ENCODE assay signal across 22 cellular contexts in genomic region chr18:44876749-44877148, GRCh38.
DNase-seq lines count a peak whose midpoint lies in the region; ATAC-seq, FAIRE-seq and TF ChIP-seq lines count a peak whose summit lies in the region.
"Had no signal": no experiment of that assay in that cellular context is flagged by ENCODE, and none has a peak within 500 bp of the region (broad histone marks: within the 10 kb centered on the region; RNA-seq: fewer than 3 reads in every experiment).

No MANE protein-coding gene starts in this region.

- no peak for FAIRE-seq in GM19239 (lab: Jason Lieb, UNC)
- FAIRE-seq: A549, H1 had no signal

- ATAC-seq in WTC11, result no peak
- no peak for ATAC-seq in stimulated activated naive B cell treated with anti-CD40 and anti-IgM and Interleukin-4, amounts not matched to agents 10 μg/mL and 1 μg/mL and 100 μg/mL, for 72 hours (replicated peaks)
- ATAC-seq: A549 had no signal

- peaks cover 24% of the 10 kb centered on the region for H3K9me3 Mint-ChIP-seq in WTC11
- no peaks in the 10 kb centered on the region for H3K9me3 Mint-ChIP-seq in endothelial cell (ENCODE audit: unreplicated experiment)
- peaks cover 1 to 9% of the 10 kb centered on the region in 2 donors for H3K9me3 Mint-ChIP-seq in stimulated activated naive B cell treated with anti-CD40 and anti-IgM and Interleukin-4, amounts not matched to agents 10 μg/mL and 1 μg/mL and 100 μg/mL, for 72 hours
- H3K9me3 Mint-ChIP-seq: CD8-positive, alpha-beta memory T cell had no signal

- CTCF ChIA-PET in WTC11 (lab: Charles Lee), result no interaction called here

- 0 out of 2 replicates have a peak overlapping the region, but pooled peaks have one; percentile 15 for H3K27ac Mint-ChIP-seq in WTC11
- peak overlapping the region; percentile 27 for H3K27ac Mint-ChIP-seq in endothelial cell (ENCODE audit: unreplicated experiment)
- peak overlapping the region; percentile 42 for H3K27ac Mint-ChIP-seq in stimulated activated naive B cell treated with anti-CD40 and anti-IgM and Interleukin-4, amounts not matched to agents 10 μg/mL and 1 μg/mL and 100 μg/mL, for 72 hours
- H3K27ac Mint-ChIP-seq: CD14-positive monocyte; CD4-positive, alpha-beta T cell; CD8-positive, alpha-beta memory T cell had no signal

- peaks cover 8% of the 10 kb centered on the region for H3K4me1 Mint-ChIP-seq in WTC11
- peaks cover 38% of the 10 kb centered on the region for H3K4me1 Mint-ChIP-seq in endothelial cell (ENCODE audit: unreplicated experiment)
- peaks cover 40 to 58% of the 10 kb centered on the region in 2 donors for H3K4me1 Mint-ChIP-seq in stimulated activated naive B cell treated with anti-CD40 and anti-IgM and Interleukin-4, amounts not matched to agents 10 μg/mL and 1 μg/mL and 100 μg/mL, for 72 hours
- H3K4me1 Mint-ChIP-seq: CD14-positive monocyte had no signal

- POLR2A ChIA-PET in WTC11 (lab: Charles Lee), result interaction anchor here (0.5 kb wide), 1 partner anchor 334 kb away, joined by 5 read pairs; no protein-coding TSS in a partner anchor

- DNase-seq in OCI-M1 (lab: John Stamatoyannopoulos, UW), result peak; percentile 43
- DNase-seq in WTC11 (ENCODE audit: low spot score), result no peak
- no peak for DNase-seq in endothelial cell (ENCODE audit: low spot score)
- DNase-seq in stimulated activated naive B cell treated with anti-CD40 and anti-IgM and Interleukin-4, amounts not matched to agents 10 μg/mL and 1 μg/mL and 100 μg/mL, for 72 hours, result no peak
- DNase-seq in stimulated activated CD8-positive, alpha-beta memory T cell treated with anti-CD3 and anti-CD28 coated beads, Interleukin-4, amount 100 ng/mL, for 48 hours, result no peak
- no peak for DNase-seq in SW 1271 (lab: John Stamatoyannopoulos, UW)
- no peak for DNase-seq in GM19239 (ENCODE audit: insufficient read length, low spot score)
- DNase-seq: 8988T; ACHN; AML-193; BE2C; Calu3; CD4-positive, alpha-beta T cell; CD8-positive, alpha-beta memory T cell; DMS79 treated with DMSO at 0.1 percent for 48 hours; GF-D8; GM23248; H7; HCEC 1CT had no signal

- TF ChIP-seq CTCF in WTC11 (IDR thresholded peaks at IDR 0.05) (no peak), endothelial cell (IDR thresholded peaks at IDR 0.05; ENCODE audit: unreplicated experiment) (no peak)

- H3K4me3 Mint-ChIP-seq in WTC11 (no peak overlapping the region), endothelial cell (ENCODE audit: unreplicated experiment) (peak overlapping the region; percentile 6)
- no peak overlapping the region for H3K4me3 Mint-ChIP-seq in stimulated activated naive B cell treated with anti-CD40 and anti-IgM and Interleukin-4, amounts not matched to agents 10 μg/mL and 1 μg/mL and 100 μg/mL, for 72 hours
- H3K4me3 Mint-ChIP-seq: CD14-positive monocyte; CD4-positive, alpha-beta T cell; CD8-positive, alpha-beta memory T cell had no signal

- H3K36me3 Mint-ChIP-seq in WTC11 (peaks cover 16% of the 10 kb centered on the region), endothelial cell (ENCODE audit: low read depth, unreplicated experiment) (peaks cover 47% of the 10 kb centered on the region)
- H3K36me3 Mint-ChIP-seq in stimulated activated naive B cell treated with anti-CD40 and anti-IgM and Interleukin-4, amounts not matched to agents 10 μg/mL and 1 μg/mL and 100 μg/mL, for 72 hours, result peaks cover 67 to 84% of the 10 kb centered on the region in 2 donors
- H3K36me3 Mint-ChIP-seq: CD14-positive monocyte had no signal

- H3K27me3 Mint-ChIP-seq in WTC11 (ENCODE audit: low read depth) (no peaks in the 10 kb centered on the region; the same call in 1 of the 2 replicates), endothelial cell (ENCODE audit: unreplicated experiment) (peaks cover 8% of the 10 kb centered on the region)
- H3K27me3 Mint-ChIP-seq in stimulated activated naive B cell treated with anti-CD40 and anti-IgM and Interleukin-4, amounts not matched to agents 10 μg/mL and 1 μg/mL and 100 μg/mL, for 72 hours, result no peaks in the 10 kb centered on the region
- H3K27me3 Mint-ChIP-seq: CD4-positive, alpha-beta T cell had no signal

TF ChIP-seq in WTC11, 78 proteins besides CTCF, POLR2A, EP300 and RAD21 (continues in another document):
- TF ChIP-seq FOXK1 (CRISPR knock-in tag; IDR thresholded peaks at IDR 0.05) (no peak), IRF2 (CRISPR knock-in tag; IDR thresholded peaks at IDR 0.05; ENCODE audit: borderline replicate concordance, low read depth) (no peak), STAT6 (CRISPR knock-in tag; conservative IDR thresholded peaks at IDR 0.05; ENCODE audit: low read depth) (no peak), MYBL2 (CRISPR knock-in tag; IDR thresholded peaks at IDR 0.05) (no peak), FOXP1 (CRISPR knock-in tag; IDR thresholded peaks at IDR 0.05; ENCODE audit: borderline replicate concordance) (no peak), ELF4 (CRISPR knock-in tag; IDR thresholded peaks at IDR 0.05; ENCODE audit: low read depth) (no peak), ZNF317 (CRISPR knock-in tag; IDR thresholded peaks at IDR 0.05; ENCODE audit: borderline replicate concordance, low read depth) (no peak), JAZF1 (CRISPR knock-in tag; IDR thresholded peaks at IDR 0.05) (no peak), SMAD4 (CRISPR knock-in tag; IDR thresholded peaks at IDR 0.05) (no peak), ZBTB21 (CRISPR knock-in tag; IDR thresholded peaks at IDR 0.05; ENCODE audit: borderline replicate concordance) (no peak)
- TF ChIP-seq, protein P1, sequence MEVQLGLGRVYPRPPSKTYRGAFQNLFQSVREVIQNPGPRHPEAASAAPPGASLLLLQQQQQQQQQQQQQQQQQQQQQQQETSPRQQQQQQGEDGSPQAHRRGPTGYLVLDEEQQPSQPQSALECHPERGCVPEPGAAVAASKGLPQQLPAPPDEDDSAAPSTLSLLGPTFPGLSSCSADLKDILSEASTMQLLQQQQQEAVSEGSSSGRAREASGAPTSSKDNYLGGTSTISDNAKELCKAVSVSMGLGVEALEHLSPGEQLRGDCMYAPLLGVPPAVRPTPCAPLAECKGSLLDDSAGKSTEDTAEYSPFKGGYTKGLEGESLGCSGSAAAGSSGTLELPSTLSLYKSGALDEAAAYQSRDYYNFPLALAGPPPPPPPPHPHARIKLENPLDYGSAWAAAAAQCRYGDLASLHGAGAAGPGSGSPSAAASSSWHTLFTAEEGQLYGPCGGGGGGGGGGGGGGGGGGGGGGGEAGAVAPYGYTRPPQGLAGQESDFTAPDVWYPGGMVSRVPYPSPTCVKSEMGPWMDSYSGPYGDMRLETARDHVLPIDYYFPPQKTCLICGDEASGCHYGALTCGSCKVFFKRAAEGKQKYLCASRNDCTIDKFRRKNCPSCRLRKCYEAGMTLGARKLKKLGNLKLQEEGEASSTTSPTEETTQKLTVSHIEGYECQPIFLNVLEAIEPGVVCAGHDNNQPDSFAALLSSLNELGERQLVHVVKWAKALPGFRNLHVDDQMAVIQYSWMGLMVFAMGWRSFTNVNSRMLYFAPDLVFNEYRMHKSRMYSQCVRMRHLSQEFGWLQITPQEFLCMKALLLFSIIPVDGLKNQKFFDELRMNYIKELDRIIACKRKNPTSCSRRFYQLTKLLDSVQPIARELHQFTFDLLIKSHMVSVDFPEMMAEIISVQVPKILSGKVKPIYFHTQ (CRISPR knock-in tag; IDR thresholded peaks at IDR 0.05), result no peak
- TF ChIP-seq, protein P2, sequence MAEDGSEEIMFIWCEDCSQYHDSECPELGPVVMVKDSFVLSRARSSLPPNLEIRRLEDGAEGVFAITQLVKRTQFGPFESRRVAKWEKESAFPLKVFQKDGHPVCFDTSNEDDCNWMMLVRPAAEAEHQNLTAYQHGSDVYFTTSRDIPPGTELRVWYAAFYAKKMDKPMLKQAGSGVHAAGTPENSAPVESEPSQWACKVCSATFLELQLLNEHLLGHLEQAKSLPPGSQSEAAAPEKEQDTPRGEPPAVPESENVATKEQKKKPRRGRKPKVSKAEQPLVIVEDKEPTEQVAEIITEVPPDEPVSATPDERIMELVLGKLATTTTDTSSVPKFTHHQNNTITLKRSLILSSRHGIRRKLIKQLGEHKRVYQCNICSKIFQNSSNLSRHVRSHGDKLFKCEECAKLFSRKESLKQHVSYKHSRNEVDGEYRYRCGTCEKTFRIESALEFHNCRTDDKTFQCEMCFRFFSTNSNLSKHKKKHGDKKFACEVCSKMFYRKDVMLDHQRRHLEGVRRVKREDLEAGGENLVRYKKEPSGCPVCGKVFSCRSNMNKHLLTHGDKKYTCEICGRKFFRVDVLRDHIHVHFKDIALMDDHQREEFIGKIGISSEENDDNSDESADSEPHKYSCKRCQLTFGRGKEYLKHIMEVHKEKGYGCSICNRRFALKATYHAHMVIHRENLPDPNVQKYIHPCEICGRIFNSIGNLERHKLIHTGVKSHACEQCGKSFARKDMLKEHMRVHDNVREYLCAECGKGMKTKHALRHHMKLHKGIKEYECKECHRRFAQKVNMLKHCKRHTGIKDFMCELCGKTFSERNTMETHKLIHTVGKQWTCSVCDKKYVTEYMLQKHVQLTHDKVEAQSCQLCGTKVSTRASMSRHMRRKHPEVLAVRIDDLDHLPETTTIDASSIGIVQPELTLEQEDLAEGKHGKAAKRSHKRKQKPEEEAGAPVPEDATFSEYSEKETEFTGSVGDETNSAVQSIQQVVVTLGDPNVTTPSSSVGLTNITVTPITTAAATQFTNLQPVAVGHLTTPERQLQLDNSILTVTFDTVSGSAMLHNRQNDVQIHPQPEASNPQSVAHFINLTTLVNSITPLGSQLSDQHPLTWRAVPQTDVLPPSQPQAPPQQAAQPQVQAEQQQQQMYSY (CRISPR knock-in tag; IDR thresholded peaks at IDR 0.05), result no peak
